Comparison of ENCODE assay signal across 11 cellular contexts in genomic region chr5:122149691-122150090, GRCh38. TPM values are rescaled to one million over a fixed set of nuclear protein-coding genes. Genes with fewer than 3 reads are reported as not detected.
"Had no signal": no experiment of that assay in that cellular context is flagged by ENCODE, and none has a peak within 500 bp of the region (broad histone marks: within the 10 kb centered on the region; RNA-seq: fewer than 3 reads in every experiment).

No MANE protein-coding gene starts in this region.

- ATAC-seq: activated CD8-positive, alpha-beta memory T cell treated with anti-CD3 and anti-CD28 coated beads, Interleukin-2, amount 10 ng/mL, durations not matched to agents 7 days and 5 days had no signal

- H3K27me3 ChIP-seq: cardiac muscle cell, esophagus squamous epithelium had no signal

- H3K9me3 ChIP-seq: esophagus squamous epithelium had no signal

- H3K27ac ChIP-seq: cardiac muscle cell, esophagus squamous epithelium had no signal

- H3K36me3 ChIP-seq: cardiac muscle cell, esophagus squamous epithelium had no signal

- DNase-seq: activated CD4-positive, alpha-beta T cell treated with anti-CD3 and anti-CD28 coated beads, Interleukin-2, amount 50 U/mL, for 48 hours; activated CD4-positive, CD25-positive, alpha-beta regulatory T cell treated with anti-CD3 and anti-CD28 coated beads, Interleukin-2, amount 50 U/mL, for 72 hours; activated CD8-positive, alpha-beta memory T cell treated with anti-CD3 and anti-CD28 coated beads, Interleukin-2, amount 10 ng/mL, durations not matched to agents 7 days and 5 days; activated naive CD4-positive, alpha-beta T cell treated with anti-CD3 and anti-CD28 coated beads, Interleukin-2, amount 10 ng/mL, durations not matched to agents 7 days and 5 days; activated T-cell treated with anti-CD3 and anti-CD28 coated beads, Interleukin-2, amount 50 U/mL, for 1 hour; esophagus squamous epithelium; foreskin melanocyte; head of caudate nucleus had no signal

- H3K4me3 ChIP-seq: cardiac muscle cell, esophagus squamous epithelium had no signal

RNA-seq across cellular contexts. Expression of gene ZNF474, which starts 20.3 kb away (rescaled TPM):
- total RNA-seq: activated T-helper 2 cell treated with anti-CD3 and anti-CD28 coated beads, Interferon-gamma antibody, Interleukin-2, Interleukin-4, amounts not matched to agents 10 μg/mL and 5 μg/mL and 100 μg/mL, durations not matched to agents 14 hours and 24 hours and 36 hours; cardiac muscle cell; osteocyte had no signal
- polyA plus RNA-seq: cardiac muscle cell had no signal
